In genomic region chr7:30804078-30804661, GRCh38 we compare ENCODE assay signal across 1 cellular context.
A peak's percentile ranks its signal among the peaks of the same experiment; 100 is the strongest.
TF ChIP-seq lines count a peak whose summit lies in the region.

No MANE protein-coding gene starts in this region.

TF ChIP-seq in SK-N-SH, 30 proteins besides CTCF, POLR2A, EP300 and RAD21:
- TF ChIP-seq RCOR1 (IDR thresholded peaks at IDR 0.05; ENCODE audit: low read length), result no peak
- TF ChIP-seq YY1 (IDR thresholded peaks at IDR 0.05; ENCODE audit: low read depth), result peak; percentile 85; the same call in 1 of the 2 replicates
- TF ChIP-seq NFIC (IDR thresholded peaks at IDR 0.05; ENCODE audit: borderline replicate concordance), result peak; percentile 85
- TF ChIP-seq JUND (IDR thresholded peaks at IDR 0.05), result peak; percentile 81
- 0 out of 2 replicates have a peak, but pooled peaks have one; percentile 26 for TF ChIP-seq SIN3A (IDR thresholded peaks at IDR 0.05; ENCODE audit: borderline replicate concordance, low read depth, low read length)
- TF ChIP-seq IRF3 (IDR thresholded peaks at IDR 0.05; ENCODE audit: low read depth, low read length), result no peak
- TF ChIP-seq MAX (IDR thresholded peaks at IDR 0.05; ENCODE audit: low read depth), result peak; percentile 96
- peak; percentile 63 for TF ChIP-seq ELF1 (IDR thresholded peaks at IDR 0.05)
- peak; percentile 57 for TF ChIP-seq FOSL2 (IDR thresholded peaks at IDR 0.05; ENCODE audit: borderline replicate concordance, low read depth)
- no peak; the same call in 1 of the 2 replicates for TF ChIP-seq EZH2phosphoT487 (IDR thresholded peaks at IDR 0.05; ENCODE audit: borderline replicate concordance, low read depth)
- peak; percentile 94 for TF ChIP-seq PBX3 (IDR thresholded peaks at IDR 0.05)
- TF ChIP-seq TEAD4 (IDR thresholded peaks at IDR 0.05; ENCODE audit: borderline replicate concordance, insufficient read depth), result peak; percentile 95
- peak; percentile 41; the same call in 1 of the 2 replicates for TF ChIP-seq MEF2A (IDR thresholded peaks at IDR 0.05; ENCODE audit: borderline replicate concordance, low read depth)
- TF ChIP-seq TCF12 (IDR thresholded peaks at IDR 0.05), result peak; percentile 97
- no peak; the same call in 1 of the 2 replicates for TF ChIP-seq GABPA (IDR thresholded peaks at IDR 0.05; ENCODE audit: low read depth)
- TF ChIP-seq RFX5 (IDR thresholded peaks at IDR 0.05; ENCODE audit: low read length), result no peak
- TF ChIP-seq POLR2AphosphoS5 (IDR thresholded peaks at IDR 0.05; ENCODE audit: low read depth, low read length), result peak; percentile 47; the same call in 1 of the 2 replicates
- TF ChIP-seq USF2 (IDR thresholded peaks at IDR 0.05; ENCODE audit: borderline replicate concordance, low read depth, low read length), result no peak
- TF ChIP-seq SMC3 (IDR thresholded peaks at IDR 0.05; ENCODE audit: low read depth, low read length), result no peak
- TF ChIP-seq NRF1 (IDR thresholded peaks at IDR 0.05; ENCODE audit: low read depth, low read length), result no peak
- TF ChIP-seq CHD2 (IDR thresholded peaks at IDR 0.05; ENCODE audit: low read length, partially characterized antibody), result no peak
- no peak for TF ChIP-seq FOXJ3 (CRISPR knock-in tag; IDR thresholded peaks at IDR 0.05)
- TF ChIP-seq GATA2 (CRISPR knock-in tag; IDR thresholded peaks at IDR 0.05), result peak; percentile 25; the same call in 1 of the 2 replicates
- peak; percentile 63 for TF ChIP-seq RXRA (IDR thresholded peaks at IDR 0.05; ENCODE audit: borderline replicate concordance, low read depth)
- TF ChIP-seq MXI1 (IDR thresholded peaks at IDR 0.05; ENCODE audit: low read depth, low read length), result no peak
- peak; percentile 73 for TF ChIP-seq ZBTB33 (IDR thresholded peaks at IDR 0.05; ENCODE audit: borderline replicate concordance, low read depth)
- no peak for TF ChIP-seq USF1 (IDR thresholded peaks at IDR 0.05; ENCODE audit: borderline replicate concordance, low read depth)
- TF ChIP-seq REST (IDR thresholded peaks at IDR 0.05; ENCODE audit: low read depth, low read length), result peak; percentile 32; the same call in 1 of the 2 replicates
- peak; percentile 90 for TF ChIP-seq FOXM1 (IDR thresholded peaks at IDR 0.05; ENCODE audit: low read depth)
- TF ChIP-seq TAF1 (IDR thresholded peaks at IDR 0.05; ENCODE audit: borderline replicate concordance, low read depth, low read length), result no peak
